In genomic region chr14:35387209-35387608, GRCh38 we compare ENCODE assay signal across 20 cellular contexts. TPM values are rescaled to one million over a fixed set of nuclear protein-coding genes. Genes with fewer than 3 reads are reported as not detected.
DNase-seq lines count a peak whose midpoint lies in the region; ATAC-seq and TF ChIP-seq lines count a peak whose summit lies in the region.
"Had no signal": no experiment of that assay in that cellular context is flagged by ENCODE, and none has a peak within 500 bp of the region (broad histone marks: within the 10 kb centered on the region; RNA-seq: fewer than 3 reads in every experiment).

No MANE protein-coding gene starts in this region.

- peaks cover 43% of the 10 kb centered on the region for H3K4me1 ChIP-seq in suprapubic skin

- ATAC-seq in Right ventricle myocardium superior (ENCODE audit: poor library complexity) (no peak), left ventricle myocardium superior (no peak)
- ATAC-seq: effector memory CD8-positive, alpha-beta T cell; natural killer cell had no signal

- TF ChIP-seq POLR2A in suprapubic skin (IDR thresholded peaks at IDR 0.05), result no peak

- TF ChIP-seq EP300 in suprapubic skin (IDR thresholded peaks at IDR 0.05), result no peak

- no peaks in the 10 kb centered on the region for H3K9me3 ChIP-seq in suprapubic skin
- H3K9me3 ChIP-seq: stomach had no signal

- H3K27ac ChIP-seq in suprapubic skin, result peak overlapping the region; percentile 57
- H3K27ac ChIP-seq: BLaER1 treated with 17β-estradiol and CSF1 and Interleukin-3, amounts not matched to agents 10 nM and 100 nM had no signal

- no peak overlapping the region for H3K4me3 ChIP-seq in suprapubic skin
- H3K4me3 ChIP-seq: BLaER1 treated with 17β-estradiol and CSF1 and Interleukin-3, amounts not matched to agents 10 nM and 100 nM; stomach had no signal

- H3K27ac Mint-ChIP-seq in glutamatergic neuron (ENCODE audit: unreplicated experiment), result peak overlapping the region; percentile 88
- H3K27ac Mint-ChIP-seq: activated naive CD4-positive, alpha-beta T cell treated with anti-CD3 and anti-CD28 coated beads, Interleukin-2, amount 10 ng/mL, durations not matched to agents 7 days and 5 days; effector memory CD8-positive, alpha-beta T cell; natural killer cell had no signal

- no peak overlapping the region for H3K4me3 Mint-ChIP-seq in glutamatergic neuron (ENCODE audit: unreplicated experiment)
- H3K4me3 Mint-ChIP-seq: activated naive CD4-positive, alpha-beta T cell treated with anti-CD3 and anti-CD28 coated beads, Interleukin-2, amount 10 ng/mL, durations not matched to agents 7 days and 5 days; effector memory CD8-positive, alpha-beta T cell; natural killer cell had no signal

- no peaks in the 10 kb centered on the region for H3K27me3 ChIP-seq in suprapubic skin
- H3K27me3 ChIP-seq: BLaER1 treated with 17β-estradiol and CSF1 and Interleukin-3, amounts not matched to agents 10 nM and 100 nM; stomach had no signal

- no peaks in the 10 kb centered on the region for H3K27me3 Mint-ChIP-seq in glutamatergic neuron (ENCODE audit: unreplicated experiment)
- H3K27me3 Mint-ChIP-seq: effector memory CD8-positive, alpha-beta T cell had no signal

- H3K9me3 Mint-ChIP-seq in glutamatergic neuron (ENCODE audit: unreplicated experiment), result peaks cover 4% of the 10 kb centered on the region
- H3K9me3 Mint-ChIP-seq: activated naive CD4-positive, alpha-beta T cell treated with anti-CD3 and anti-CD28 coated beads, Interleukin-2, amount 10 ng/mL, durations not matched to agents 7 days and 5 days; effector memory CD8-positive, alpha-beta T cell; natural killer cell had no signal

- no peaks in the 10 kb centered on the region for H3K36me3 ChIP-seq in suprapubic skin
- H3K36me3 ChIP-seq: BLaER1 treated with 17β-estradiol and CSF1 and Interleukin-3, amounts not matched to agents 10 nM and 100 nM; stomach had no signal

- WGBS in suprapubic skin, result 94% methylated on average over 7 of the region's 7 CpGs

- DNase-seq in Right ventricle myocardium superior, result peak; percentile 3
- no peak for DNase-seq in left ventricle myocardium superior
- DNase-seq in NCI-H82 treated with DMSO at 0.1 percent for 48 hours (lab: John Stamatoyannopoulos, UW; ENCODE audit: unreplicated experiment), result peak; percentile 31
- DNase-seq in glutamatergic neuron, result no peak
- no peak for DNase-seq in suprapubic skin (ENCODE audit: low spot score in 2 of 2)
- no peak for DNase-seq in Kasumi-1 (lab: John Stamatoyannopoulos, UW)
- no peak for DNase-seq in activated CD8-positive, alpha-beta memory T cell treated with anti-CD3 and anti-CD28 coated beads, Interleukin-2, amount 50 U/mL, for 4 hours
- no peak for DNase-seq in stimulated activated naive CD4-positive, alpha-beta T cell (lab: John Stamatoyannopoulos, UW)
- DNase-seq: activated CD4-positive, alpha-beta T cell treated with anti-CD3 and anti-CD28 coated beads, Interleukin-2, amount 50 U/mL, for 48 hours; activated naive CD4-positive, alpha-beta T cell treated with anti-CD3 and anti-CD28 coated beads, Interleukin-2, amount 10 ng/mL, durations not matched to agents 7 days and 5 days; anterior cingulate cortex; effector memory CD8-positive, alpha-beta T cell; natural killer cell; NK-92 treated with Interleukin-12 subunit alpha and Interleukin-12 subunit beta, amount 100 ng/mL, for 24 hours; RPMI8226; small intestine; stimulated activated CD4-positive, alpha-beta T cell treated with anti-CD3 and anti-CD28 coated beads, Interleukin-4, amount 100 ng/mL, for 1 hour; stomach; T-helper 1 cell had no signal

- no peaks in the 10 kb centered on the region for H3K36me3 Mint-ChIP-seq in glutamatergic neuron (ENCODE audit: unreplicated experiment)
- H3K36me3 Mint-ChIP-seq: activated naive CD4-positive, alpha-beta T cell treated with anti-CD3 and anti-CD28 coated beads, Interleukin-2, amount 10 ng/mL, durations not matched to agents 7 days and 5 days; natural killer cell had no signal

- peaks cover 13% of the 10 kb centered on the region for H3K4me1 Mint-ChIP-seq in glutamatergic neuron (ENCODE audit: low read depth, unreplicated experiment)
- H3K4me1 Mint-ChIP-seq: activated naive CD4-positive, alpha-beta T cell treated with anti-CD3 and anti-CD28 coated beads, Interleukin-2, amount 10 ng/mL, durations not matched to agents 7 days and 5 days; natural killer cell had no signal

- TF ChIP-seq CTCF in glutamatergic neuron (IDR thresholded peaks at IDR 0.05; ENCODE audit: partially characterized antibody, unreplicated experiment) (no peak), suprapubic skin (IDR thresholded peaks at IDR 0.05) (no peak)

- intact Hi-C loops in Right ventricle myocardium superior (cut with DNase I) (loop anchor here (5.0 kb wide), 1 partner anchor 45 kb away; no protein-coding TSS in a partner anchor), left ventricle myocardium superior (cut with micrococcal nuclease) (no loop called here)

RNA-seq across cellular contexts. Expression of gene NFKBIA, which starts 17.3 kb away (rescaled TPM):
- 73.3 TPM for total RNA-seq in Right ventricle myocardium superior
- 96.4 TPM for total RNA-seq in left ventricle myocardium superior
- 20.1 TPM for total RNA-seq in glutamatergic neuron (ENCODE audit: unreplicated experiment)
- 100 to 1,000 TPM; 510 to 768 (median 735) TPM for total RNA-seq in suprapubic skin

Comparison
In these comparisons a context has a peak if more than half of its experiments do, and no peak if none do; other contexts are left out.
1. DNase-seq: peak in Right ventricle myocardium superior (single experiment) and NCI-H82 treated with DMSO at 0.1 percent for 48 hours (single experiment); none in left ventricle myocardium superior (single experiment), glutamatergic neuron (single experiment), suprapubic skin (0 of 2), Kasumi-1 (0 of 2), activated CD8-positive, alpha-beta memory T cell treated with anti-CD3 and anti-CD28 coated beads, Interleukin-2, amount 50 U/mL, for 4 hours (single experiment) and stimulated activated naive CD4-positive, alpha-beta T cell (0 of 6).